Comparison of ENCODE assay signal across 16 cellular contexts in the genomic region with DNA sequence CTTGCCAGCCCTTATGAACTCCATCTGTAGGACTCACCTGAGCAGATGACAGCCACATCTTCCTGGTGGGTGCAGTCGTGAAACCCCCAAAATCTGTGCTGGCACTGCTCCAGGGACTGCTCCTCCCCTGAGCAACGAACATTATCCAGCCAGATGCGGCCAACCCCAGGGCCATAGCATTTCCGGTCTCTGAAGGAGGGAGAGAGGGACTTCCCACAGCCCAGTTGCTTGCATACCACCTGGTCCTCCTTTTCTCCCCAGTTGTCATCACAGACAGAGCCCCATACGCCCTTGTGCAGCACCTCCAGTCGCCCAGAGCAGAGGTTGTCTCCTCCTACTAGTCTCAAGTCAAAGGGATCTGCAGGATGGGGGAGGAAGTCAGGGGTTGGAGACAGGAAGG.
"Had no signal": no experiment of that assay in that cellular context is flagged by ENCODE, and none has a peak within 500 bp of the region (broad histone marks: within the 10 kb centered on the region; RNA-seq: fewer than 3 reads in every experiment).

No MANE protein-coding gene starts in this region.

- H2AFZ ChIP-seq: hepatocyte had no signal

- H3K27me3 ChIP-seq: gastrocnemius medialis, hepatocyte, stomach had no signal

- H3K79me2 ChIP-seq: hepatocyte had no signal

- H3K9me3 ChIP-seq: gastrocnemius medialis, stomach had no signal

- H3K27ac Mint-ChIP-seq: activated CD4-positive, alpha-beta T cell treated with anti-CD3 and anti-CD28 coated beads, Interleukin-2, amount 10 ng/mL, durations not matched to agents 7 days and 5 days; brain; effector memory CD8-positive, alpha-beta T cell had no signal

- H3K9me3 Mint-ChIP-seq: activated CD4-positive, alpha-beta T cell treated with anti-CD3 and anti-CD28 coated beads, Interleukin-2, amount 10 ng/mL, durations not matched to agents 7 days and 5 days; activated naive CD4-positive, alpha-beta T cell treated with anti-CD3 and anti-CD28 coated beads, Interleukin-2, amount 50 U/mL, for 72 hours; brain; effector memory CD8-positive, alpha-beta T cell had no signal

- H3K4me3 ChIP-seq: gastrocnemius medialis, hepatocyte, stomach had no signal

- H3K4me3 Mint-ChIP-seq: activated CD4-positive, alpha-beta T cell treated with anti-CD3 and anti-CD28 coated beads, Interleukin-2, amount 10 ng/mL, durations not matched to agents 7 days and 5 days; brain; effector memory CD8-positive, alpha-beta T cell had no signal

- H3K4me2 ChIP-seq: hepatocyte had no signal

- DNase-seq: activated CD4-positive, alpha-beta T cell treated with anti-CD3 and anti-CD28 coated beads, Interleukin-2, amount 10 ng/mL, durations not matched to agents 7 days and 5 days; activated CD4-positive, CD25-positive, alpha-beta regulatory T cell; activated CD8-positive, alpha-beta memory T cell treated with anti-CD3 and anti-CD28 coated beads for 24 hours; activated T-cell treated with anti-CD3 and anti-CD28 coated beads for 4 hours; amygdala; effector memory CD8-positive, alpha-beta T cell; gastrocnemius medialis; midbrain; retina; stimulated activated CD4-positive, alpha-beta T cell treated with anti-CD3 and anti-CD28 coated beads, Interleukin-4, amount 100 ng/mL, for 1 hour; stimulated activated CD8-positive, alpha-beta memory T cell treated with anti-CD3 and anti-CD28 coated beads, Interleukin-4, amount 100 ng/mL, for 48 hours; stomach had no signal

- H3K27ac ChIP-seq: epithelial cell of prostate, gastrocnemius medialis, hepatocyte, stomach had no signal

- ATAC-seq: activated naive CD4-positive, alpha-beta T cell treated with anti-CD3 and anti-CD28 coated beads, Interleukin-2, amount 50 U/mL, for 72 hours; effector memory CD8-positive, alpha-beta T cell; gastrocnemius medialis had no signal

- H3K4me1 Mint-ChIP-seq: activated CD4-positive, alpha-beta T cell treated with anti-CD3 and anti-CD28 coated beads, Interleukin-2, amount 10 ng/mL, durations not matched to agents 7 days and 5 days; brain had no signal

- H3K36me3 ChIP-seq: gastrocnemius medialis, stomach had no signal

- H3K36me3 Mint-ChIP-seq: activated naive CD4-positive, alpha-beta T cell treated with anti-CD3 and anti-CD28 coated beads, Interleukin-2, amount 50 U/mL, for 72 hours; brain had no signal
